Comparison of ENCODE assay signal across 8 cellular contexts in genomic region chr3:8962226-8962861, GRCh38. TPM values are rescaled to one million over a fixed set of nuclear protein-coding genes. Genes with fewer than 3 reads are reported as not detected.
DNase-seq lines count a peak whose midpoint lies in the region; ATAC-seq, FAIRE-seq and TF ChIP-seq lines count a peak whose summit lies in the region.

No MANE protein-coding gene starts in this region.

- H3K4me1 ChIP-seq in left ventricle myocardium inferior (peaks cover 16% of the 10 kb centered on the region), HepG2 (ENCODE audit: insufficient read depth, low read length) (peaks cover 65% of the 10 kb centered on the region), uterus (no peaks in the 10 kb centered on the region)

- H3K79me2 ChIP-seq in HepG2 (ENCODE audit: insufficient read depth, low read length): peaks cover 39% of the 10 kb centered on the region

- no peak for FAIRE-seq in HepG2 (lab: Jason Lieb, UNC)

- ATAC-seq in Right ventricle myocardium inferior (no peak), HepG2 (no peak)

- H3K4me2 ChIP-seq in HepG2 (ENCODE audit: low read depth, low read length): peak overlapping the region; percentile 89

- 8% methylated on average over 6 of the region's 6 CpGs for WGBS in HepG2 (ENCODE audit: low lambda C conversion rate)

- BruUV-seq in HepG2 (replicated peaks; lab: Mats Ljungman, UMichigan): no TSS peak

- TF ChIP-seq CTCF in left ventricle myocardium inferior (IDR thresholded peaks at IDR 0.05; ENCODE audit: borderline replicate concordance) (no peak), HepG2 (CRISPR knock-in tag; IDR thresholded peaks at IDR 0.05) (no peak), uterus (IDR thresholded peaks at IDR 0.05) (no peak)

- intact Hi-C loops in left ventricle myocardium inferior (cut with micrococcal nuclease) (no loop called here), Right ventricle myocardium inferior (cut with DNase I) (no loop called here), HepG2 (cut with micrococcal nuclease; ENCODE audit: unreplicated experiment) (loop anchor here (10.0 kb wide), 1 partner anchor 298 kb away; no protein-coding TSS in a partner anchor), uterus (cut with DNase I; ENCODE audit: low total_unique reads) (no loop called here)

- H4K20me1 ChIP-seq in HepG2 (ENCODE audit: insufficient read depth, low read length): no peaks in the 10 kb centered on the region

- peaks cover 39% of the 10 kb centered on the region for H3K4me1 Mint-ChIP-seq in activated naive CD8-positive, alpha-beta T cell (ENCODE audit: low read depth)

- no peaks in the 10 kb centered on the region for H3K9me3 Mint-ChIP-seq in activated naive CD8-positive, alpha-beta T cell (ENCODE audit: low read depth)

- H3K9me3 ChIP-seq in left ventricle myocardium inferior (replicated peaks): no peaks in the 10 kb centered on the region
- H3K9me3 ChIP-seq in HepG2 (ENCODE audit: low read length): no peaks in the 10 kb centered on the region
- no peaks in the 10 kb centered on the region for H3K9me3 ChIP-seq in uterus

- no peak for TF ChIP-seq POLR2A in HepG2 (IDR thresholded peaks at IDR 0.05; ENCODE audit: insufficient read depth in 1 of 2, low read depth in 2 of 2, low read length in 2 of 2)
- no peak for TF ChIP-seq POLR2A in uterus (IDR thresholded peaks at IDR 0.05)

- CTCF ChIA-PET in HepG2 (lab: Yijun Ruan, JAX; ENCODE audit: low intra/inter-chr PET ratio, low total read pairs): no interaction called here

- DNase-seq in left ventricle myocardium inferior: no peak
- no peak for DNase-seq in Right ventricle myocardium inferior (ENCODE audit: missing footprints)
- no peak for DNase-seq in HepG2 (ENCODE audit: low spot score)
- DNase-seq in uterus: no peak
- DNase-seq in COLO668 (lab: John Stamatoyannopoulos, UW; ENCODE audit: unreplicated experiment): no peak
- DNase-seq in T1000 (lab: John Stamatoyannopoulos, UW): no peak
- DNase-seq in DMS114 treated with DMSO at 0.1 percent for 48 hours (lab: John Stamatoyannopoulos, UW; ENCODE audit: unreplicated experiment): no peak

- in situ Hi-C loops in HepG2 (cut with HindIII; ENCODE audit: extremely low pct_ligation_motif_present, low pct_unique_long_range_greater_than_20kb): no loop called here

- H3K27ac ChIP-seq in left ventricle myocardium inferior (replicated peaks) (no peak overlapping the region), HepG2 (ENCODE audit: extremely low read length, insufficient read depth, low read length) (peak overlapping the region; percentile 90), uterus (no peak overlapping the region)

- no peak overlapping the region for H2AFZ ChIP-seq in HepG2 (ENCODE audit: low read length)

- H3K4me3 Mint-ChIP-seq in activated naive CD8-positive, alpha-beta T cell: peak overlapping the region; percentile 98

- H3K36me3 ChIP-seq in left ventricle myocardium inferior (no peaks in the 10 kb centered on the region), HepG2 (replicated peaks in 1 of 2; ENCODE audit: control insufficient read depth in 1 of 2, insufficient read depth in 2 of 2, low read length in 2 of 2) (peaks cover 0 to 12% of the 10 kb centered on the region in 2 experiments; a peak in 3 of 5 replicates), uterus (no peaks in the 10 kb centered on the region)

- TF ChIP-seq RAD21 in HepG2 (CRISPR knock-in tag; IDR thresholded peaks at IDR 0.05): no peak

- TF ChIP-seq EP300 in HepG2 (IDR thresholded peaks at IDR 0.05; ENCODE audit: low read depth in 2 of 2, low read length in 2 of 2) (no peak), HepG2 (CRISPR knock-in tag; IDR thresholded peaks at IDR 0.05; ENCODE audit: borderline replicate concordance) (no peak)

- H3K27me3 Mint-ChIP-seq in activated naive CD8-positive, alpha-beta T cell: no peaks in the 10 kb centered on the region

- peaks cover 1% of the 10 kb centered on the region for H3K27me3 ChIP-seq in left ventricle myocardium inferior (ENCODE audit: low read depth)
- no peaks in the 10 kb centered on the region; a peak in 1 of 5 replicates for H3K27me3 ChIP-seq in HepG2 (ENCODE audit: control insufficient read depth in 1 of 2, insufficient read depth in 2 of 2, low read length in 2 of 2)
- H3K27me3 ChIP-seq in uterus: no peaks in the 10 kb centered on the region

- POLR2A ChIA-PET in HepG2 (lab: Yijun Ruan, JAX): no interaction called here

- H3K4me3 ChIP-seq in left ventricle myocardium inferior (peak overlapping the region; percentile 83), HepG2 (replicated peaks in 1 of 3; ENCODE audit: insufficient read depth in 1 of 3, low read depth in 2 of 3, low read length in 3 of 3) (peak overlapping the region; percentile 60 to 100 (median 93)), uterus (peak overlapping the region; percentile 60 to 84)

- peaks cover 5% of the 10 kb centered on the region for H3K36me3 Mint-ChIP-seq in activated naive CD8-positive, alpha-beta T cell

- peak overlapping the region; percentile 81 for H3K9ac ChIP-seq in HepG2 (ENCODE audit: insufficient read depth, low read depth, low read length)

- H3K27ac Mint-ChIP-seq in activated naive CD8-positive, alpha-beta T cell: peak overlapping the region; percentile 96

TF ChIP-seq in HepG2, 621 proteins besides CTCF, POLR2A, EP300 and RAD21 (continues in another document):
- TF ChIP-seq SKI (IDR thresholded peaks at IDR 0.05; ENCODE audit: partially characterized antibody): no peak
- no peak for TF ChIP-seq SETDB1 (CRISPR knock-in tag; IDR thresholded peaks at IDR 0.05; ENCODE audit: borderline replicate concordance)
- no peak for TF ChIP-seq ZNF12 (CRISPR knock-in tag; IDR thresholded peaks at IDR 0.05)
- no peak for TF ChIP-seq HDAC2 (CRISPR knock-in tag; IDR thresholded peaks at IDR 0.05)
- TF ChIP-seq HOXD1 (CRISPR knock-in tag; IDR thresholded peaks at IDR 0.05): no peak
- no peak for TF ChIP-seq THAP7 (CRISPR knock-in tag; IDR thresholded peaks at IDR 0.05)
- no peak for TF ChIP-seq NKX3-1 (CRISPR knock-in tag; IDR thresholded peaks at IDR 0.05)

RNA-seq across cellular contexts. Expression of gene RAD18, which starts 0.9 kb away (rescaled TPM):
- total RNA-seq in left ventricle myocardium inferior (6.8 TPM), Right ventricle myocardium inferior (7.5 TPM), HepG2 (2016; rRNA removed; fragmentation: Illumina TruSeq; extraction: Trizol) (20.7 and 26.5 TPM in 2 replicates), uterus (10 to 100 TPM in 3 of 4 donors, 1 to 10 TPM in 1; 5.3 to 17.6 (median 11.6) TPM)
- total RNA-seq in HepG2 (2016; cell fraction: cytosol; rRNA removed; fragmentation: Illumina TruSeq; extraction: Trizol; ENCODE audit: low read depth): 18.0 and 20.8 TPM in 2 replicates
- 18.8 and 31.8 TPM in 2 replicates for total RNA-seq in HepG2 (2016; cell fraction: insoluble cytoplasmic fraction; rRNA removed; fragmentation: Illumina TruSeq; extraction: Trizol)
- total RNA-seq in HepG2 (2016; cell fraction: membrane; rRNA removed; fragmentation: Illumina TruSeq; extraction: Trizol): 10.2 and 13.1 TPM in 2 replicates
- total RNA-seq in HepG2 (2016; cell fraction: nucleus; rRNA removed; fragmentation: Illumina TruSeq; extraction: Trizol): 40.2 and 44.1 TPM in 2 replicates
- polyA plus RNA-seq in HepG2 (2011; rRNA removed): 3.0 and 5.9 TPM in 2 replicates
- 2.4 and 3.3 TPM in 2 replicates for polyA plus RNA-seq in HepG2 (2011; cell fraction: cytosol; rRNA removed)
- 6.9 and 7.4 TPM in 2 replicates for polyA plus RNA-seq in HepG2 (2011; cell fraction: nucleus; rRNA removed)
- polyA plus RNA-seq in HepG2 (2012): 2.4 and 5.5 TPM in 2 replicates
- 1.1 and 1.3 TPM in 2 replicates for polyA plus RNA-seq in HepG2 (2016; cell fraction: cytosol; fragmentation: Illumina TruSeq; extraction: Trizol; ENCODE audit: low read depth)
- 18.1 and 20.3 TPM in 2 replicates for polyA plus RNA-seq in HepG2 (2016; cell fraction: insoluble cytoplasmic fraction; fragmentation: Illumina TruSeq; extraction: Trizol; ENCODE audit: low read depth)
- 2.3 and 3.2 TPM in 2 replicates for polyA plus RNA-seq in HepG2 (2016; cell fraction: membrane; fragmentation: Illumina TruSeq; extraction: Trizol; ENCODE audit: low read depth)
- 17.9 and 19.5 TPM in 2 replicates for polyA plus RNA-seq in HepG2 (2016; cell fraction: nucleus; fragmentation: Illumina TruSeq; extraction: Trizol; ENCODE audit: insufficient read depth, low read depth)
- 4.5 and 16.4 TPM in 2 replicates for polyA minus RNA-seq in HepG2 (2011; rRNA and poly(A)+ RNA removed; ENCODE audit: low replicate concordance)
- 4.0 and 5.3 TPM in 2 replicates for polyA minus RNA-seq in HepG2 (2011; cell fraction: cytosol; rRNA and poly(A)+ RNA removed)
- 18.5 and 34.0 TPM in 2 replicates for polyA minus RNA-seq in HepG2 (2011; cell fraction: nucleus; rRNA and poly(A)+ RNA removed)
